ENCODE assay signal across 8 cellular contexts in the genomic region with DNA sequence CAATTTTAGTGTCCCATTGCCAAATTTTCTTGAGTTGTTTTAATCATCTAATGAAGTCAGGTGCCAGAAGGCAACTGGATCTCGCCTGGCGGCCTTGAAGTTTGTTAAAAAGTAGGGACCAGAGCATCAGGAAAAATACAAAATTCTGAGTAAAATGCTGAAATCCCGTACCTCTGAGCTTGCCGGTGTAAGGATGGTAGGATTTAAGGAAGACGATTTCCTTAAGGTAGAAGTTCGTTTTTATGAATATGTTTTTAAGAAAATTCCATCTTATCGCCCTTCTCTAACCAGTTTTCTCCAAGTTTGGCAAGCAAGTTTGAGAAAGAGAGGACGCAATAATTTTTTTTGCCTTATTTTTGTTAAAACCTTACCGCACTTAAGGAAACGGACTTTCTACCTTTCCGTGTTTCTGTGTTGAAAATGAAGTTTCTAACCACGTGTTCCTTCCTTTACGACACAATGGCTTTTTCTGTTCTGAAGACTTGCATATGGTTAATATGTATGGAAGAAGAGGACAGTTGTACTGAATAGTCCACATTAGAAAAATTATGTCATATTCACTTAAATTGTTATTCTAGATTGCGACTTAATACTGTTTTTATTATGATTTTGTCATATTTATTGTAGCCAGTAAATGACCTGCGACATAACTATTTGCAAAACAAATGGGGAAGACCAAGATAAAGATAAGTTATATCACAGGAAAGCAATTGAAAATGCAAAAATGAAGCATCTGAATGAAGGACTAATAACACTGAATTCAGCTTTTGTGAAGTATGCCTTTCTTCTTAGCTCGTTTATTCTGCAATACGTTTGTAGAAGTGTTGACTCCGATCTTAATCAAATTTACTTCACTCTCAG. TPM values are rescaled to one million over a fixed set of nuclear protein-coding genes. Genes with fewer than 3 reads are reported as not detected.
DNase-seq lines count a peak whose midpoint lies in the region; ATAC-seq and TF ChIP-seq lines count a peak whose summit lies in the region.

No MANE protein-coding gene starts in this region.

- intact Hi-C loops in gastrocnemius medialis (cut with DNase I; ENCODE audit: low total_unique reads): no loop called here

- peak overlapping the region; percentile 83 for H3K4me2 ChIP-seq in GM23338

- no peaks in the 10 kb centered on the region for H3K9me3 ChIP-seq in gastrocnemius medialis

- H4K20me1 ChIP-seq in GM23338 (replicated peaks; ENCODE audit: insufficient read depth): peaks cover 7% of the 10 kb centered on the region

- H3K4me3 Mint-ChIP-seq in GM23338 (peak overlapping the region; percentile 89), T-cell (peak overlapping the region; percentile 94 to 96 (median 94))

- H3K27me3 ChIP-seq in GM23338 (ENCODE audit: insufficient read depth): no peaks in the 10 kb centered on the region
- peaks cover 0 to 14% (median 0%) of the 10 kb centered on the region in 3 donors for H3K27me3 ChIP-seq in gastrocnemius medialis

- H3K9me2 ChIP-seq in GM23338 (ENCODE audit: insufficient read depth): peaks cover 4% of the 10 kb centered on the region; the same call in 1 of the 2 replicates

- H2AFZ ChIP-seq in GM23338: peak overlapping the region; percentile 11; the same call in 1 of the 2 replicates

- H3K9me3 Mint-ChIP-seq in GM23338 (peaks cover 7% of the 10 kb centered on the region; the same call in 2 of the 3 replicates), T-cell (no peaks in the 10 kb centered on the region)

- H3K36me3 Mint-ChIP-seq in GM23338 (ENCODE audit: low read depth) (peaks cover 18% of the 10 kb centered on the region), T-cell (peaks cover 18% of the 10 kb centered on the region)

- no peak overlapping the region for H3K27ac Mint-ChIP-seq in GM23338
- peak overlapping the region; percentile 92 to 96 for H3K27ac Mint-ChIP-seq in T-cell

- DNase-seq in GM23338 (ENCODE audit: low spot score) (no peak), T-cell (no peak), foreskin melanocyte (peak; percentile 9), gastrocnemius medialis (no peak), NCI-H2227 (lab: John Stamatoyannopoulos, UW; ENCODE audit: unreplicated experiment) (no peak), HuH-7 (ENCODE audit: low spot score) (no peak), HuH-7.5 (ENCODE audit: low spot score) (no peak)

- no peak overlapping the region for H3K27ac ChIP-seq in GM23338 (ENCODE audit: low read depth)
- peak overlapping the region; percentile 45 to 69 (median 61) for H3K27ac ChIP-seq in gastrocnemius medialis

- TF ChIP-seq CTCF in GM23338 (conservative IDR thresholded peaks at IDR 0.05; ENCODE audit: low read depth in 2 of 2) (no peak), gastrocnemius medialis (IDR thresholded peaks at IDR 0.05 in 4 of 5, conservative IDR thresholded peaks at IDR 0.05 in 1 of 5) (no peak)

- ATAC-seq in GM23338 (no peak), T-cell (replicated peaks in 1 of 4) (no peak), gastrocnemius medialis (no peak), GM18498 (IDR thresholded peaks at IDR 0.05; ENCODE audit: unreplicated experiment) (no peak)

- peaks cover 48% of the 10 kb centered on the region for H3K79me2 ChIP-seq in GM23338 (replicated peaks; ENCODE audit: insufficient read depth)

- H3K27me3 Mint-ChIP-seq in GM23338 (ENCODE audit: insufficient read depth, low read depth, poor library complexity): peaks cover 5% of the 10 kb centered on the region
- H3K27me3 Mint-ChIP-seq in T-cell: no peaks in the 10 kb centered on the region

- H3K4me1 ChIP-seq in GM23338 (ENCODE audit: insufficient read depth) (peaks cover 3% of the 10 kb centered on the region; the same call in 1 of the 2 replicates), gastrocnemius medialis (no peaks in the 10 kb centered on the region)

- H3K4me3 ChIP-seq in GM23338 (peak overlapping the region; percentile 69), gastrocnemius medialis (peak overlapping the region; percentile 47 to 60 (median 54))

- no peaks in the 10 kb centered on the region for H3F3A ChIP-seq in GM23338 (replicated peaks; ENCODE audit: low read depth)

- H3K4me1 Mint-ChIP-seq in GM23338 (peaks cover 8% of the 10 kb centered on the region), T-cell (peaks cover 49 to 65% (median 51%) of the 10 kb centered on the region in 3 donors)

- H3K36me3 ChIP-seq in GM23338 (ENCODE audit: insufficient read depth) (peaks cover 10% of the 10 kb centered on the region; the same call in 1 of the 2 replicates), gastrocnemius medialis (no peaks in the 10 kb centered on the region)

- POLR2A ChIA-PET in T-cell (lab: Charles Lee): no interaction called here

- CTCF ChIA-PET in T-cell (lab: Charles Lee): interaction anchor here in 1 of 2 donors (0.6 to 1.3 kb wide), 3 partner anchors 24 to 1682 kb away, joined by 3 to 5 read pairs (median 3); no protein-coding TSS in a partner anchor

- no peak for TF ChIP-seq POLR2A in gastrocnemius medialis (IDR thresholded peaks at IDR 0.05)

- in situ Hi-C loops in gastrocnemius medialis (cut with MboI; ENCODE audit: low sequenced_read_pairs in 4 of 4): no loop called here

TF ChIP-seq in GM23338, 12 proteins besides CTCF, POLR2A, EP300 and RAD21 (continues in another document):
- TF ChIP-seq POLR2AphosphoS5 (IDR thresholded peaks at IDR 0.05; ENCODE audit: low read depth) (no peak), JUNB (IDR thresholded peaks at IDR 0.05; ENCODE audit: unreplicated experiment) (no peak), ZNF114 (CRISPR knock-in tag; IDR thresholded peaks at IDR 0.05) (no peak), ZNF331 (CRISPR knock-in tag; IDR thresholded peaks at IDR 0.05; ENCODE audit: low read depth) (no peak), EZH2 (IDR thresholded peaks at IDR 0.05; ENCODE audit: low read depth, unreplicated experiment) (no peak), NANOG (IDR thresholded peaks at IDR 0.05; ENCODE audit: borderline replicate concordance) (no peak), EZH2phosphoT487 (IDR thresholded peaks at IDR 0.05; ENCODE audit: unreplicated experiment) (no peak), CREB1 (CRISPR knock-in tag; IDR thresholded peaks at IDR 0.05; ENCODE audit: low read depth) (no peak)
- TF ChIP-seq, protein P1, sequence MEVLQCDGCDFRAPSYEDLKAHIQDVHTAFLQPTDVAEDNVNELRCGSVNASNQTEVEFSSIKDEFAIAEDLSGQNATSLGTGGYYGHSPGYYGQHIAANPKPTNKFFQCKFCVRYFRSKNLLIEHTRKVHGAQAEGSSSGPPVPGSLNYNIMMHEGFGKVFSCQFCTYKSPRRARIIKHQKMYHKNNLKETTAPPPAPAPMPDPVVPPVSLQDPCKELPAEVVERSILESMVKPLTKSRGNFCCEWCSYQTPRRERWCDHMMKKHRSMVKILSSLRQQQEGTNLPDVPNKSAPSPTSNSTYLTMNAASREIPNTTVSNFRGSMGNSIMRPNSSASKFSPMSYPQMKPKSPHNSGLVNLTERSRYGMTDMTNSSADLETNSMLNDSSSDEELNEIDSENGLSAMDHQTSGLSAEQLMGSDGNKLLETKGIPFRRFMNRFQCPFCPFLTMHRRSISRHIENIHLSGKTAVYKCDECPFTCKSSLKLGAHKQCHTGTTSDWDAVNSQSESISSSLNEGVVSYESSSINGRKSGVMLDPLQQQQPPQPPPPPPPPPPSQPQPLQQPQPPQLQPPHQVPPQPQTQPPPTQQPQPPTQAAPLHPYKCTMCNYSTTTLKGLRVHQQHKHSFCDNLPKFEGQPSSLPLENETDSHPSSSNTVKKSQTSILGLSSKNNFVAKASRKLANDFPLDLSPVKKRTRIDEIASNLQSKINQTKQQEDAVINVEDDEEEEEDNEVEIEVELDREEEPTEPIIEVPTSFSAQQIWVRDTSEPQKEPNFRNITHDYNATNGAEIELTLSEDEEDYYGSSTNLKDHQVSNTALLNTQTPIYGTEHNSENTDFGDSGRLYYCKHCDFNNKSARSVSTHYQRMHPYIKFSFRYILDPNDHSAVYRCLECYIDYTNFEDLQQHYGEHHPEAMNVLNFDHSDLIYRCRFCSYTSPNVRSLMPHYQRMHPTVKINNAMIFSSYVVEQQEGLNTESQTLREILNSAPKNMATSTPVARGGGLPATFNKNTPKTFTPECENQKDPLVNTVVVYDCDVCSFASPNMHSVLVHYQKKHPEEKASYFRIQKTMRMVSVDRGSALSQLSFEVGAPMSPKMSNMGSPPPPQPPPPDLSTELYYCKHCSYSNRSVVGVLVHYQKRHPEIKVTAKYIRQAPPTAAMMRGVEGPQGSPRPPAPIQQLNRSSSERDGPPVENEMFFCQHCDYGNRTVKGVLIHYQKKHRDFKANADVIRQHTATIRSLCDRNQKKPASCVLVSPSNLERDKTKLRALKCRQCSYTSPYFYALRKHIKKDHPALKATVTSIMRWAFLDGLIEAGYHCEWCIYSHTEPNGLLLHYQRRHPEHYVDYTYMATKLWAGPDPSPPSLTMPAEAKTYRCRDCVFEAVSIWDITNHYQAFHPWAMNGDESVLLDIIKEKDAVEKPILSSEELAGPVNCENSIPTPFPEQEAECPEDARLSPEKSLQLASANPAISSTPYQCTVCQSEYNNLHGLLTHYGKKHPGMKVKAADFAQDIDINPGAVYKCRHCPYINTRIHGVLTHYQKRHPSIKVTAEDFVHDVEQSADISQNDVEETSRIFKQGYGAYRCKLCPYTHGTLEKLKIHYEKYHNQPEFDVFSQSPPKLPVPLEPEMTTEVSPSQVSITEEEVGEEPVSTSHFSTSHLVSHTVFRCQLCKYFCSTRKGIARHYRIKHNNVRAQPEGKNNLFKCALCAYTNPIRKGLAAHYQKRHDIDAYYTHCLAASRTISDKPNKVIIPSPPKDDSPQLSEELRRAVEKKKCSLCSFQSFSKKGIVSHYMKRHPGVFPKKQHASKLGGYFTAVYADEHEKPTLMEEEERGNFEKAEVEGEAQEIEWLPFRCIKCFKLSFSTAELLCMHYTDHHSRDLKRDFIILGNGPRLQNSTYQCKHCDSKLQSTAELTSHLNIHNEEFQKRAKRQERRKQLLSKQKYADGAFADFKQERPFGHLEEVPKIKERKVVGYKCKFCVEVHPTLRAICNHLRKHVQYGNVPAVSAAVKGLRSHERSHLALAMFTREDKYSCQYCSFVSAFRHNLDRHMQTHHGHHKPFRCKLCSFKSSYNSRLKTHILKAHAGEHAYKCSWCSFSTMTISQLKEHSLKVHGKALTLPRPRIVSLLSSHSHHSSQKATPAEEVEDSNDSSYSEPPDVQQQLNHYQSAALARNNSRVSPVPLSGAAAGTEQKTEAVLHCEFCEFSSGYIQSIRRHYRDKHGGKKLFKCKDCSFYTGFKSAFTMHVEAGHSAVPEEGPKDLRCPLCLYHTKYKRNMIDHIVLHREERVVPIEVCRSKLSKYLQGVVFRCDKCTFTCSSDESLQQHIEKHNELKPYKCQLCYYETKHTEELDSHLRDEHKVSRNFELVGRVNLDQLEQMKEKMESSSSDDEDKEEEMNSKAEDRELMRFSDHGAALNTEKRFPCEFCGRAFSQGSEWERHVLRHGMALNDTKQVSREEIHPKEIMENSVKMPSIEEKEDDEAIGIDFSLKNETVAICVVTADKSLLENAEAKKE (CRISPR knock-in tag; IDR thresholded peaks at IDR 0.05): no peak

RNA-seq across cellular contexts. Expression of gene ATF7IP2, which starts 0.9 kb away (rescaled TPM):
- total RNA-seq in GM23338 (2014; rRNA removed; shearing (Covaris generic)): 27.9 and 30.4 TPM in 2 replicates
- polyA plus RNA-seq in GM23338 (2016; fragmentation: Nextera tagmentation; extraction: Ambion mirVana): 47.4 and 55.7 TPM in 2 replicates
- 10 to 100 TPM; 49.1 to 97.1 (median 56.7) TPM for total RNA-seq in T-cell
- 1 to 10 TPM in 3 of 4 donors, under 1 TPM in 1; 0.73 to 2.5 (median 1.3) TPM for total RNA-seq in gastrocnemius medialis
